ENCODE assay signal across 8 cellular contexts in genomic region chr1:23539698-23540266, GRCh38. TPM values are rescaled to one million over a fixed set of nuclear protein-coding genes. Genes with fewer than 3 reads are reported as not detected.
DNase-seq lines count a peak whose midpoint lies in the region; ATAC-seq and TF ChIP-seq lines count a peak whose summit lies in the region.

No MANE protein-coding gene starts in this region.

- peak; percentile 75 for DNase-seq in NCI-H1436 treated with DMSO at 0.1 percent for 48 hours (lab: John Stamatoyannopoulos, UW)
- peak; percentile 90 to 92 for DNase-seq in activated naive CD4-positive, alpha-beta T cell treated with anti-CD3 and anti-CD28 coated beads, Interleukin-2, amount 50 U/mL, for 72 hours (ENCODE audit: low spot score in 2 of 2)
- DNase-seq in cardiac septum (ENCODE audit: low spot score): peak; percentile 94
- peak; percentile 71 for DNase-seq in pulmonary artery endothelial cell (ENCODE audit: low read depth, low spot score)
- no peak for DNase-seq in vagina (ENCODE audit: extremely low spot score in 2 of 2)

- peak overlapping the region; percentile 38 for H3K4me2 ChIP-seq in SU-DHL-6 (ENCODE audit: low read depth, low read length, poor library complexity, severe bottlenecking)

- no peaks in the 10 kb centered on the region for H3K36me3 Mint-ChIP-seq in activated naive CD4-positive, alpha-beta T cell treated with anti-CD3 and anti-CD28 coated beads, Interleukin-2, amount 50 U/mL, for 72 hours

- TF ChIP-seq CTCF in GM12873 (IDR thresholded peaks at IDR 0.05; ENCODE audit: insufficient read depth, low read depth, low read length, missing control alignments) (peak; percentile 93), SU-DHL-6 (IDR thresholded peaks at IDR 0.05; ENCODE audit: insufficient read depth, low read length, poor library complexity, severe bottlenecking) (peak; percentile 98), vagina (IDR thresholded peaks at IDR 0.05) (peak; percentile 87 to 88 (median 88))

- no peak overlapping the region for H3K27ac ChIP-seq in SU-DHL-6 (ENCODE audit: low read depth, low read length)
- peak overlapping the region; percentile 5 for H3K27ac ChIP-seq in vagina

- peak overlapping the region in 1 of 2 donors; percentile 64 for H3K27ac Mint-ChIP-seq in activated naive CD4-positive, alpha-beta T cell treated with anti-CD3 and anti-CD28 coated beads, Interleukin-2, amount 50 U/mL, for 72 hours

- ATAC-seq in HG02870 (IDR thresholded peaks at IDR 0.05; ENCODE audit: unreplicated experiment): peak; percentile 80
- ATAC-seq in activated naive CD4-positive, alpha-beta T cell treated with anti-CD3 and anti-CD28 coated beads, Interleukin-2, amount 50 U/mL, for 72 hours: peak; percentile 93 to 94

- peaks cover 8% of the 10 kb centered on the region for H3K4me1 ChIP-seq in vagina

- peak overlapping the region; percentile 13; the same call in 1 of the 2 replicates for H3K9ac ChIP-seq in SU-DHL-6 (ENCODE audit: low read length)

- H3K9me2 ChIP-seq in SU-DHL-6 (replicated peaks; ENCODE audit: insufficient read depth, low read length): no peaks in the 10 kb centered on the region

- intact Hi-C loops in cardiac septum (cut with DNase I): loop anchor here (2.0 to 10.0 kb wide), 3 partner anchors 43 to 205 kb away; partner anchors contain the start of genes ELOA and TCEA3
- intact Hi-C loops in vagina (cut with DNase I): loop anchor here (5.0 kb wide), 2 partner anchors 42 to 98 kb away; no protein-coding TSS in a partner anchor

- H3F3A ChIP-seq in SU-DHL-6 (ENCODE audit: insufficient read depth): no peaks in the 10 kb centered on the region

- H3K36me3 ChIP-seq in SU-DHL-6 (ENCODE audit: low read length) (no peaks in the 10 kb centered on the region), vagina (no peaks in the 10 kb centered on the region)

- no peaks in the 10 kb centered on the region for H3K79me2 ChIP-seq in SU-DHL-6 (ENCODE audit: insufficient read depth, low read length)

- H3K9me3 Mint-ChIP-seq in activated naive CD4-positive, alpha-beta T cell treated with anti-CD3 and anti-CD28 coated beads, Interleukin-2, amount 50 U/mL, for 72 hours: no peaks in the 10 kb centered on the region

- H3K4me3 ChIP-seq in SU-DHL-6 (ENCODE audit: insufficient read depth, low read length, poor library complexity, severe bottlenecking) (no peak overlapping the region), vagina (no peak overlapping the region)

- H4K20me1 ChIP-seq in SU-DHL-6 (ENCODE audit: low read depth, low read length): no peaks in the 10 kb centered on the region

- H3K9me3 ChIP-seq in SU-DHL-6 (ENCODE audit: insufficient read depth, low read length): no peaks in the 10 kb centered on the region
- H3K9me3 ChIP-seq in vagina: no peaks in the 10 kb centered on the region

- H3K27me3 ChIP-seq in SU-DHL-6 (ENCODE audit: low read length) (no peaks in the 10 kb centered on the region), vagina (no peaks in the 10 kb centered on the region)

- no peak for TF ChIP-seq POLR2A in vagina (IDR thresholded peaks at IDR 0.05)

- H2AFZ ChIP-seq in SU-DHL-6 (ENCODE audit: low read depth, low read length, severe bottlenecking): peak overlapping the region; percentile 84

RNA-seq across cellular contexts. Expression of gene E2F2, which starts 8.7 kb away (rescaled TPM):
- total RNA-seq in activated naive CD4-positive, alpha-beta T cell treated with anti-CD3 and anti-CD28 coated beads, Interleukin-2, amount 50 U/mL, for 72 hours: 10 to 100 TPM; 19.3 to 23.2 TPM
- total RNA-seq in cardiac septum (0.30 TPM), pulmonary artery endothelial cell (2.1 and 3.8 TPM in 2 replicates), vagina (2.9 TPM)

RNA-seq across cellular contexts. Expression of gene ID3, which starts 19.5 kb away (rescaled TPM):
- total RNA-seq in activated naive CD4-positive, alpha-beta T cell treated with anti-CD3 and anti-CD28 coated beads, Interleukin-2, amount 50 U/mL, for 72 hours: 100 to 1,000 TPM in 1 of 2 donors, 10 to 100 TPM in 1; 31.5 to 290 TPM
- 126 TPM for total RNA-seq in cardiac septum
- total RNA-seq in pulmonary artery endothelial cell: 189 and 206 TPM in 2 replicates
- total RNA-seq in vagina: 358 TPM

RNA-seq across cellular contexts. Expression of gene ASAP3, which starts 55.8 kb away (rescaled TPM):
- total RNA-seq in activated naive CD4-positive, alpha-beta T cell treated with anti-CD3 and anti-CD28 coated beads, Interleukin-2, amount 50 U/mL, for 72 hours: under 1 TPM; 0.95 to 0.98 TPM
- total RNA-seq in cardiac septum (30.5 TPM), pulmonary artery endothelial cell (8.0 and 12.6 TPM in 2 replicates), vagina (79.1 TPM)

Comparison
In these comparisons a context has a peak if more than half of its experiments do, and no peak if none do; other contexts are left out.
1. DNase-seq: peak in NCI-H1436 treated with DMSO at 0.1 percent for 48 hours (single experiment), activated naive CD4-positive, alpha-beta T cell treated with anti-CD3 and anti-CD28 coated beads, Interleukin-2, amount 50 U/mL, for 72 hours (2 of 2), cardiac septum (single experiment) and pulmonary artery endothelial cell (single experiment); none in vagina (0 of 2).
2. Peak in every context shown above with its lines, with median percentiles within 50 percentile points of each other: CTCF ChIP-seq.